ENCODE assay signal across 9 cellular contexts in the genomic region with DNA sequence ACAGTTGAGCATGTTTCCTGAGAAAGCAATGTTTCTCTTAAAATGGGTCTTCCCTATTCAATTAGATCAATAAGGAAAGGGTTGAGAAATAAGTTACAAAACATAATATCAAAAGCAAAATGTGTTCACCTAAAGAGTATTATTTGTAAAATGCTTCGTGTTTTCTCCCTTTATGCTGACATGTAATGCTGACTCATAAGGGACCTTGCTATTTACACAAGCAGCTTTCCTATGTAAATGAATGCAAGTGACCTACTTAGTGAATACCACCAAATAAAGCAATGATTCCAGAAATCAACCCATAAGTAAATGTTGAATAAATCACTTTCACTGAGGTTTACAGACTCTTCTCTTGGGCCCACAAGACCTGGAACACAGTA.
DNase-seq lines count a peak whose midpoint lies in the region; ATAC-seq, FAIRE-seq and TF ChIP-seq lines count a peak whose summit lies in the region.
"Had no signal": no experiment of that assay in that cellular context is flagged by ENCODE, and none has a peak within 500 bp of the region (broad histone marks: within the 10 kb centered on the region; RNA-seq: fewer than 3 reads in every experiment).

No MANE protein-coding gene starts in this region.

- DNase-seq in GM10266 (ENCODE audit: extremely low spot score) (peak; percentile 7), HCEC 1CT (peak; percentile 65), gastrocnemius medialis (no peak), substantia nigra (lab: John Stamatoyannopoulos, UW) (no peak), urothelium cell line (ENCODE audit: low spot score) (no peak)
- DNase-seq in activated naive CD4-positive, alpha-beta T cell (lab: John Stamatoyannopoulos, UW), result no peak
- DNase-seq: T-helper 9 cell had no signal

- peak overlapping the region; percentile 19 for H3K4me2 ChIP-seq in OCI-LY3 (ENCODE audit: low read length)

- no peak for TF ChIP-seq POLR2A in gastrocnemius medialis (IDR thresholded peaks at IDR 0.05)

- H3K9me3 ChIP-seq in OCI-LY3 (ENCODE audit: insufficient read depth, low read length) (peaks cover 9% of the 10 kb centered on the region; the same call in 1 of the 2 replicates), iPS-20b (ENCODE audit: insufficient read depth, low read depth, low read length) (no peaks in the 10 kb centered on the region), gastrocnemius medialis (no peaks in the 10 kb centered on the region)

- no peaks in the 10 kb centered on the region for H3K27me3 ChIP-seq in OCI-LY3 (ENCODE audit: low read depth, low read length)
- no peaks in the 10 kb centered on the region for H3K27me3 ChIP-seq in iPS-20b (ENCODE audit: insufficient read depth, low read length)
- H3K27me3 ChIP-seq in gastrocnemius medialis, result no peaks in the 10 kb centered on the region

- intact Hi-C loops in gastrocnemius medialis (cut with DNase I; ENCODE audit: low total_unique reads), result no loop called here

- in situ Hi-C loops in gastrocnemius medialis (cut with MboI; ENCODE audit: low sequenced_read_pairs in 4 of 4), result no loop called here

- FAIRE-seq in urothelium cell line (lab: Jason Lieb, UNC), result no peak

- no peaks in the 10 kb centered on the region for H4K20me1 ChIP-seq in OCI-LY3 (ENCODE audit: insufficient read depth, low read length)

- no peak for ATAC-seq in gastrocnemius medialis

- no peak overlapping the region for H3K27ac ChIP-seq in OCI-LY3 (ENCODE audit: low read length)
- H3K27ac ChIP-seq in iPS-20b (ENCODE audit: low read length), result peak overlapping the region; percentile 88
- H3K27ac ChIP-seq in gastrocnemius medialis, result no peak overlapping the region
- no peak overlapping the region for H3K27ac ChIP-seq in substantia nigra (ENCODE audit: low read depth, low read length, poor library complexity, severe bottlenecking)

- H3K4me1 ChIP-seq in OCI-LY3 (ENCODE audit: low read length) (peaks cover 36% of the 10 kb centered on the region), iPS-20b (ENCODE audit: insufficient read depth, low read length) (peaks cover 25% of the 10 kb centered on the region), gastrocnemius medialis (no peaks in the 10 kb centered on the region)

- H3K36me3 ChIP-seq in OCI-LY3 (replicated peaks; ENCODE audit: low read depth, low read length), result peaks cover 13% of the 10 kb centered on the region
- H3K36me3 ChIP-seq in iPS-20b (ENCODE audit: insufficient read depth, low read depth, low read length), result peaks cover 26% of the 10 kb centered on the region
- no peaks in the 10 kb centered on the region for H3K36me3 ChIP-seq in gastrocnemius medialis

- no peaks in the 10 kb centered on the region for H3K79me2 ChIP-seq in OCI-LY3 (ENCODE audit: low read length)

- H3K9ac ChIP-seq in OCI-LY3 (ENCODE audit: low read length) (no peak overlapping the region), iPS-20b (ENCODE audit: low read depth, low read length) (peak overlapping the region; percentile 43; the same call in 1 of the 2 replicates)

- H2AFZ ChIP-seq in OCI-LY3 (ENCODE audit: low read depth, low read length), result no peak overlapping the region

- H3K4me3 ChIP-seq in OCI-LY3 (ENCODE audit: low read length) (0 out of 2 replicates have a peak overlapping the region, but pooled peaks have one; percentile 1), iPS-20b (ENCODE audit: low read length) (peak overlapping the region; percentile 38), gastrocnemius medialis (no peak overlapping the region)

- no peak for TF ChIP-seq CTCF in GM10266 (IDR thresholded peaks at IDR 0.05; ENCODE audit: control insufficient read depth, insufficient read depth, low read depth, missing control alignments)
- TF ChIP-seq CTCF in OCI-LY3 (IDR thresholded peaks at IDR 0.05; ENCODE audit: low read depth, low read length), result no peak
- no peak for TF ChIP-seq CTCF in gastrocnemius medialis (IDR thresholded peaks at IDR 0.05 in 4 of 5, conservative IDR thresholded peaks at IDR 0.05 in 1 of 5)

Comparison
In these comparisons a context has a peak if more than half of its experiments do, and no peak if none do; other contexts are left out.
1. DNase-seq: peak in GM10266 (single experiment) and HCEC 1CT (single experiment); none in gastrocnemius medialis (0 of 2), activated naive CD4-positive, alpha-beta T cell (0 of 4), substantia nigra (0 of 49) and urothelium cell line (single experiment).
2. H3K4me3 ChIP-seq: peak in OCI-LY3 (single experiment) and iPS-20b (single experiment); none in gastrocnemius medialis (0 of 4).